ENCODE assay signal across 20 cellular contexts in the genomic region with DNA sequence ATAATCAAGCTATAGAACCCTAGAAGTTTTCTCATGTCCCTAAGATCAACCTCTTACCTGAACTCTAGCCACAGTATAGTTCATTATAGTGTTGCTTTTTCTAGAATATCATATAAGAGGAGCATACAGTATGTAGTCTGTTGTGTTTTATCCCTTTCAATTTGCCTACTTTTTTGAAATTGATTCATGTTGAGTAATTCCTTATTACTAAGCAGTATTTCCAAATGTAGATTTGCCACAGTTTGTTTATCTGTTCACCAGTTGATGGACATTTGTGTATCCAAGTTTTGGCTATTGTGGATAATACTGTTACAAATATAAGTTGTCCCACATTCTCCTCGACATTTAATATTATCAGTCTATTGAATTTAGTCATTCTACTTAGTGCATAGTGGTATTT.
"Had no signal": no experiment of that assay in that cellular context is flagged by ENCODE, and none has a peak within 500 bp of the region (broad histone marks: within the 10 kb centered on the region; RNA-seq: fewer than 3 reads in every experiment).

No MANE protein-coding gene starts in this region.

- DNase-seq: activated B cell treated with CpG ODN at 0.5 μM for 24 hours; activated CD4-positive, alpha-beta T cell treated with anti-CD3 and anti-CD28 coated beads for 48 hours; activated CD8-positive, alpha-beta memory T cell treated with anti-CD3 and anti-CD28 coated beads, Interleukin-2, amount 50 U/mL, for 48 hours; activated gamma-delta T cell treated with Interleukin-2 at 50 U/mL for 16 hours; amygdala; body of pancreas; caudate nucleus; effector memory CD8-positive, alpha-beta T cell; heart left ventricle; naive B cell; ovary; right lobe of liver; stimulated activated CD4-positive, alpha-beta T cell treated with anti-CD3 and anti-CD28 coated beads, Interleukin-4, amount 100 ng/mL, for 24 hours; testis; upper lobe of left lung had no signal

- H3K27me3 Mint-ChIP-seq: activated B cell treated with CpG ODN at 0.5 μM for 24 hours; effector memory CD8-positive, alpha-beta T cell; memory B cell; naive B cell; stimulated activated memory B cell treated with anti-CD40 and anti-IgM and Interleukin-4, amounts not matched to agents 10 μg/mL and 1 μg/mL and 100 μg/mL, for 72 hours had no signal

- H3K27ac ChIP-seq: body of pancreas, gastroesophageal sphincter, heart left ventricle, neural progenitor cell, ovary, right lobe of liver, testis, upper lobe of left lung had no signal

- H3K4me2 ChIP-seq: neural progenitor cell had no signal

- H3K9ac ChIP-seq: neural progenitor cell had no signal

- H3K36me3 ChIP-seq: gastroesophageal sphincter, heart left ventricle, neural progenitor cell, ovary, right lobe of liver, upper lobe of left lung had no signal

- H3K9me3 ChIP-seq: body of pancreas, gastroesophageal sphincter, ovary, right lobe of liver, testis, upper lobe of left lung had no signal

- H3K4me1 Mint-ChIP-seq: activated B cell treated with CpG ODN at 0.5 μM for 24 hours; neural progenitor cell; stimulated activated memory B cell treated with anti-CD40 and anti-IgM and Interleukin-4, amounts not matched to agents 10 μg/mL and 1 μg/mL and 100 μg/mL, for 72 hours had no signal

- H2AFZ ChIP-seq: neural progenitor cell had no signal

- H3K27ac Mint-ChIP-seq: activated B cell treated with CpG ODN at 0.5 μM for 24 hours; activated naive CD4-positive, alpha-beta T cell treated with anti-CD3 and anti-CD28 coated beads, Interleukin-2, amount 50 U/mL, for 72 hours; memory B cell; naive B cell; neural progenitor cell; stimulated activated memory B cell treated with anti-CD40 and anti-IgM and Interleukin-4, amounts not matched to agents 10 μg/mL and 1 μg/mL and 100 μg/mL, for 72 hours had no signal

- H3K9me3 Mint-ChIP-seq: neural progenitor cell had no signal

- H3K4me3 Mint-ChIP-seq: activated B cell treated with CpG ODN at 0.5 μM for 24 hours; effector memory CD8-positive, alpha-beta T cell; memory B cell; neural progenitor cell; stimulated activated memory B cell treated with anti-CD40 and anti-IgM and Interleukin-4, amounts not matched to agents 10 μg/mL and 1 μg/mL and 100 μg/mL, for 72 hours had no signal

- H3K4me3 ChIP-seq: body of pancreas, gastroesophageal sphincter, heart left ventricle, neural progenitor cell, ovary, right lobe of liver, testis, upper lobe of left lung had no signal

- H3K27me3 ChIP-seq: body of pancreas, gastroesophageal sphincter, heart left ventricle, neural progenitor cell, ovary, right lobe of liver, testis, upper lobe of left lung had no signal

- H3K4me1 ChIP-seq: neural progenitor cell had no signal

- ATAC-seq: activated naive CD4-positive, alpha-beta T cell treated with anti-CD3 and anti-CD28 coated beads, Interleukin-2, amount 50 U/mL, for 72 hours; body of pancreas; effector memory CD8-positive, alpha-beta T cell; gastroesophageal sphincter; heart left ventricle; stimulated activated memory B cell treated with anti-CD40 and anti-IgM and Interleukin-4, amounts not matched to agents 10 μg/mL and 1 μg/mL and 100 μg/mL, for 72 hours had no signal

- H3K36me3 Mint-ChIP-seq: neural progenitor cell had no signal
